Comparison of ENCODE assay signal across 12 cellular contexts in the genomic region with DNA sequence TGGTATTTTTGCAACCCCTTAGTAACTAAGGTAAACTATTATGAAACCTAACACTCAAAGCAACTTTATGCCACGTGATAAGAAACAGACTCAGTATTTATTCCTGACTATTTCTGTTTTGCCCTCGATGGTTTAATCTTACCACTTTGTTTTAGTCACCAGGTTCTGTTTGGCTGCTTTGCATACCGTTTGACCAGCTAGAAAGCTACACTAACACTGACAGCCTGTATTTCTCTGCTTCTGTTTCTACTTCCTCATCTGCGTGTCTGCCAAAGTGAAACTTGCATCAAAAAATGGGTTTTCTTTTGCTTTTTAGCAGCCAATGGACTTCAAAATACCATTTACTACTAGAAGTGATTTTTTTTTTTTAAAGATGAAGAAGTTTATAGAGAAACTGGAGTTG.
A peak's percentile ranks its signal among the peaks of the same experiment; 100 is the strongest.
DNase-seq lines count a peak whose midpoint lies in the region; ATAC-seq and TF ChIP-seq lines count a peak whose summit lies in the region.
"Had no signal": no experiment of that assay in that cellular context is flagged by ENCODE, and none has a peak within 500 bp of the region (broad histone marks: within the 10 kb centered on the region; RNA-seq: fewer than 3 reads in every experiment).

No MANE protein-coding gene starts in this region.

- intact Hi-C loops in breast epithelium (cut with DNase I; ENCODE audit: low total_unique reads): no loop called here

- no peak overlapping the region for H3K27ac ChIP-seq in breast epithelium
- H3K27ac ChIP-seq: VCaP had no signal

- H3K9me3 ChIP-seq in breast epithelium: no peaks in the 10 kb centered on the region

- no peaks in the 10 kb centered on the region for H3K27me3 ChIP-seq in breast epithelium

- no peaks in the 10 kb centered on the region for H3K36me3 ChIP-seq in breast epithelium

- ATAC-seq in GM18502 (IDR thresholded peaks at IDR 0.05; ENCODE audit: poor library complexity, unreplicated experiment) (peak; percentile 96), GM21390 (IDR thresholded peaks at IDR 0.05; ENCODE audit: unreplicated experiment) (peak; percentile 91), HG03103 (IDR thresholded peaks at IDR 0.05; ENCODE audit: low read depth, unreplicated experiment) (peak; percentile 94)

- no peak overlapping the region for H3K4me3 ChIP-seq in breast epithelium

- TF ChIP-seq CTCF in breast epithelium (IDR thresholded peaks at IDR 0.05): no peak

- H3K4me1 ChIP-seq in breast epithelium: no peaks in the 10 kb centered on the region

- DNase-seq in RPMI8226 (peak; percentile 44), NCI-H2196 treated with DMSO at 0.1 percent for 48 hours (lab: John Stamatoyannopoulos, UW; ENCODE audit: unreplicated experiment) (no peak), superior temporal gyrus (ENCODE audit: extremely low spot score) (no peak), breast epithelium (ENCODE audit: low spot score in 2 of 2) (no peak), activated gamma-delta T cell (lab: John Stamatoyannopoulos, UW) (no peak)
- DNase-seq: CD4-positive, CD25-positive, alpha-beta regulatory T cell; NCI-H2081 treated with DMSO at 0.1 percent for 48 hours; stimulated activated CD4-positive, alpha-beta T cell treated with anti-CD3 and anti-CD28 coated beads, Interleukin-4, amount 100 ng/mL, for 4 hours had no signal

- TF ChIP-seq POLR2A in breast epithelium (IDR thresholded peaks at IDR 0.05): no peak
